Comparison of ENCODE assay signal across 8 cellular contexts in the genomic region with DNA sequence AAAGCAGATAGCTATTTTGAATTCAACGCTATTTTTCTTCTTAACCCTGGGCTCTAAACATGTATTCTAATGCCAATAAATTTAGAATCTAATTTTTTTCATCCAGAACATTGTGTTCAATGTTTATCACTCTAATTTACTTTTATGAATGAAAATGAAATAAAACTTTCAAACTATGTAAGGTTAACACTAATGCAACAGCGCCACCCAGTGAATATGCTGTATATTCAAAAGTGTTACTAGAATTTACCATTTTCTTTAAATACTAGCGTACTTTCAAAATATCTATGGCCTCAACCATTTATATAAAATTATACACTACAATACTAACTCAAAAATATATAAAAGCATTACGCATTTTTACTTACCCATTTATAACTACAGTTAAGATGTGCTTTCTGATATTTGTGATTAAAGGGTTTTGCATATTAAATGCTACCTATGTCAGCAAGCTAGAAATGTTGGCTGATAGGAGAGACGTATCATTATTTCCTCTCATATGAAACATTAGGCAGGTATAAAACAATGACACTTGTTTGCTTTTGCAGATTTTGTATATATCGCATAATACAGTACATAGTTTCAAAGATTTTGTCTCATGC. TPM values are rescaled to one million over a fixed set of nuclear protein-coding genes. Genes with fewer than 3 reads are reported as not detected.
DNase-seq lines count a peak whose midpoint lies in the region; ATAC-seq, FAIRE-seq and TF ChIP-seq lines count a peak whose summit lies in the region.

No MANE protein-coding gene starts in this region.

- no peaks in the 10 kb centered on the region for H3K9me3 Mint-ChIP-seq in activated CD8-positive, alpha-beta T cell treated with anti-CD3 and anti-CD28 coated beads for 36 hours

- no peaks in the 10 kb centered on the region for H3K27me3 ChIP-seq in gastroesophageal sphincter
- no peaks in the 10 kb centered on the region for H3K27me3 ChIP-seq in spleen (replicated peaks in 1 of 7)

- H3K4me1 Mint-ChIP-seq in activated CD8-positive, alpha-beta T cell treated with anti-CD3 and anti-CD28 coated beads for 36 hours (ENCODE audit: low read depth), result peaks cover 5% of the 10 kb centered on the region

- intact Hi-C loops in activated CD8-positive, alpha-beta T cell treated with anti-CD3 and anti-CD28 coated beads for 36 hours (cut with micrococcal nuclease), result loop anchor here (10.0 kb wide), 2 partner anchors 141 to 461 kb away; no protein-coding TSS in a partner anchor
- intact Hi-C loops in spleen (cut with DNase I; ENCODE audit: low total_unique reads), result loop anchor here (5.0 to 10.0 kb wide), 2 partner anchors 241 to 464 kb away; no protein-coding TSS in a partner anchor

- FAIRE-seq in A549 (lab: Jason Lieb, UNC), result peak; percentile 89

- TF ChIP-seq EP300 in A549 (IDR thresholded peaks at IDR 0.05) (no peak), gastroesophageal sphincter (IDR thresholded peaks at IDR 0.05) (no peak)

- peaks cover 5% of the 10 kb centered on the region for H3K36me3 Mint-ChIP-seq in activated CD8-positive, alpha-beta T cell treated with anti-CD3 and anti-CD28 coated beads for 36 hours (ENCODE audit: low read depth)

- TF ChIP-seq RAD21 in A549 (conservative IDR thresholded peaks at IDR 0.05 in 1 of 2, IDR thresholded peaks at IDR 0.05 in 1 of 2), result peak; percentile 76 to 82

- TF ChIP-seq CTCF in A549 (IDR thresholded peaks at IDR 0.05) (peak; percentile 85), gastroesophageal sphincter (IDR thresholded peaks at IDR 0.05) (peak; percentile 71 to 82 (median 75)), spleen (IDR thresholded peaks at IDR 0.05 in 8 of 11, conservative IDR thresholded peaks at IDR 0.05 in 3 of 11) (peak in 10 of 11 experiments; percentile 15 to 66 (median 58))
- TF ChIP-seq CTCF in activated CD8-positive, alpha-beta T cell treated with anti-CD3 and anti-CD28 coated beads for 36 hours (IDR thresholded peaks at IDR 0.05), result peak; percentile 78

- 0 out of 6 replicates have a peak, but pooled peaks of 1 of the 2 experiments have one; percentile 31 for ATAC-seq in A549
- no peak for ATAC-seq in activated CD8-positive, alpha-beta T cell treated with anti-CD3 and anti-CD28 coated beads for 36 hours
- ATAC-seq in gastroesophageal sphincter, result no peak
- no peak for ATAC-seq in HG02884 (IDR thresholded peaks at IDR 0.05; ENCODE audit: unreplicated experiment)

- peaks cover 0 to 33% of the 10 kb centered on the region in 2 donors for H3K36me3 ChIP-seq in gastroesophageal sphincter
- H3K36me3 ChIP-seq in spleen, result peaks cover 0 to 39% (median 3%) of the 10 kb centered on the region in 6 donors

- DNase-seq in A549 (ENCODE audit: low read depth in 1 of 2, low spot score in 1 of 2), result peak; percentile 10 to 48
- peak; percentile 14 for DNase-seq in GM04504 (ENCODE audit: low read depth)
- DNase-seq in NCI-H2171 treated with DMSO at 0.1 percent for 48 hours (lab: John Stamatoyannopoulos, UW), result peak; percentile 23
- DNase-seq in activated CD8-positive, alpha-beta T cell treated with anti-CD3 and anti-CD28 coated beads for 36 hours, result peak; percentile 50
- DNase-seq in spleen, result no peak
- DNase-seq in mucosa of gallbladder (ENCODE audit: low spot score), result no peak

- H3K4me3 ChIP-seq in A549 (no peak overlapping the region), gastroesophageal sphincter (no peak overlapping the region), spleen (no peak overlapping the region)

- H3K4me2 ChIP-seq in A549, result no peak overlapping the region

- WGBS in A549 (ENCODE audit: missing lambda C conversion rate), result 46% methylated on average over 6 of the region's 6 CpGs
- 36 to 37% methylated on average over 6 of the region's 6 CpGs for WGBS in gastroesophageal sphincter (ENCODE audit: low coverage in 1 of 2), 2 donors
- 60 to 73% (median 69%) methylated on average over 6 of the region's 6 CpGs for WGBS in spleen, 5 donors

- POLR2A ChIA-PET in A549 (lab: Yijun Ruan, JAX), result no interaction called here
- POLR2A ChIA-PET in activated CD8-positive, alpha-beta T cell treated with anti-CD3 and anti-CD28 coated beads for 36 hours (lab: Charles Lee), result no interaction called here

- H3K27me3 Mint-ChIP-seq in activated CD8-positive, alpha-beta T cell treated with anti-CD3 and anti-CD28 coated beads for 36 hours, result no peaks in the 10 kb centered on the region

- H3K9me3 ChIP-seq in A549, result no peaks in the 10 kb centered on the region
- no peaks in the 10 kb centered on the region for H3K9me3 ChIP-seq in gastroesophageal sphincter
- H3K9me3 ChIP-seq in spleen, result no peaks in the 10 kb centered on the region

- 0 out of 3 replicates have a peak, but pooled peaks cover 7% of the 10 kb centered on the region for H3K4me1 ChIP-seq in A549
- peaks cover 2 to 14% (median 3%) of the 10 kb centered on the region in 3 donors for H3K4me1 ChIP-seq in gastroesophageal sphincter
- H3K4me1 ChIP-seq in spleen, result peaks cover 0 to 7% (median 6%) of the 10 kb centered on the region in 6 donors

- no peak overlapping the region for H3K27ac Mint-ChIP-seq in activated CD8-positive, alpha-beta T cell treated with anti-CD3 and anti-CD28 coated beads for 36 hours

- no peak overlapping the region for H3K4me3 Mint-ChIP-seq in activated CD8-positive, alpha-beta T cell treated with anti-CD3 and anti-CD28 coated beads for 36 hours

- no peak overlapping the region for H3K27ac ChIP-seq in A549
- no peak overlapping the region for H3K27ac ChIP-seq in gastroesophageal sphincter
- H3K27ac ChIP-seq in spleen, result no peak overlapping the region

- CTCF ChIA-PET in A549 (lab: Yijun Ruan, JAX), result interaction anchor here (0.7 to 4.7 kb wide), 23 partner anchors 9 to 1765 kb away, joined by 3 to 28 read pairs (median 4); a partner anchor contains a TSS
- CTCF ChIA-PET in activated CD8-positive, alpha-beta T cell treated with anti-CD3 and anti-CD28 coated beads for 36 hours (lab: Charles Lee), result interaction anchor here (0.7 to 3.1 kb wide), 27 partner anchors 9 to 468 kb away, joined by 3 to 32 read pairs (median 4); a partner anchor contains a TSS

- TF ChIP-seq POLR2A in A549 (IDR thresholded peaks at IDR 0.05; ENCODE audit: low read length) (no peak), gastroesophageal sphincter (IDR thresholded peaks at IDR 0.05) (no peak), spleen (IDR thresholded peaks at IDR 0.05) (no peak)

TF ChIP-seq in A549, 52 proteins besides CTCF, POLR2A, EP300 and RAD21:
- TF ChIP-seq SREBF2 (IDR thresholded peaks at IDR 0.05) (no peak), MAFK (IDR thresholded peaks at IDR 0.05; ENCODE audit: partially characterized antibody) (no peak), CBX2 (IDR thresholded peaks at IDR 0.05; ENCODE audit: borderline replicate concordance, low read depth) (no peak), SMC3 (IDR thresholded peaks at IDR 0.05) (peak; percentile 69), BHLHE40 (IDR thresholded peaks at IDR 0.05; ENCODE audit: low read depth, low read length) (no peak)
TF ChIP-seq in A549: peak in this region for 1.

RNA-seq across cellular contexts. Expression of a gene that starts 5.9 kb away (rescaled TPM):
- polyA plus RNA-seq in A549 (2011; rRNA removed) (23.7 and 38.5 TPM in 2 replicates), A549 (2017; fragmentation: RNase III; extraction: RNeasy Plus Mini Kit Qiagen cat#74134 plus additional on column Dnase treatment) (28.2 to 32.2 TPM (median 28.5 TPM) in 3 replicates), spleen (1 to 10 TPM; 3.3 to 8.2 (median 3.7) TPM)
- polyA plus RNA-seq in A549 (2012; cell fraction: cytosol; rRNA removed), result 10.5 and 11.4 TPM in 2 replicates
- 14.8 and 21.1 TPM in 2 replicates for polyA plus RNA-seq in A549 (2012; cell fraction: nucleus; rRNA removed)
- 5.7 and 7.8 TPM in 2 replicates for polyA minus RNA-seq in A549 (2011; rRNA and poly(A)+ RNA removed)
- total RNA-seq in activated CD8-positive, alpha-beta T cell treated with anti-CD3 and anti-CD28 coated beads for 36 hours, result 10 to 100 TPM; 49.9 to 54.6 TPM
- total RNA-seq in gastroesophageal sphincter (1 to 10 TPM in 1 of 4 donors, under 1 TPM in 1, not detected in 2; 0.94 to 1.7 TPM), spleen (1 to 10 TPM; 2.4 to 6.0 (median 4.9) TPM), mucosa of gallbladder (0.52 TPM)

Comparison
In these comparisons a context has a peak if more than half of its experiments do, and no peak if none do; other contexts are left out.
1. DNase-seq: peak in A549 (2 of 2), GM04504 (single experiment), NCI-H2171 treated with DMSO at 0.1 percent for 48 hours (single experiment) and activated CD8-positive, alpha-beta T cell treated with anti-CD3 and anti-CD28 coated beads for 36 hours (single experiment); none in spleen (single experiment) and mucosa of gallbladder (single experiment).
2. RNA of a gene that starts 5.9 kb away (total RNA-seq): 49.9 to 54.6 TPM in activated CD8-positive, alpha-beta T cell treated with anti-CD3 and anti-CD28 coated beads for 36 hours; 2.4 to 6.0 TPM in spleen, 0.94 to 1.7 TPM in gastroesophageal sphincter and 0.52 TPM in mucosa of gallbladder (single experiment); every median in the first group is over 4 times any median in the second.
3. Peak in every context shown above with its lines, with median percentiles within 50 percentile points of each other: CTCF ChIP-seq.